Comparison of ENCODE assay signal across 10 cellular contexts in genomic region chr13:47999973-48000372, GRCh38. TPM values are rescaled to one million over a fixed set of nuclear protein-coding genes. Genes with fewer than 3 reads are reported as not detected.
A peak's percentile ranks its signal among the peaks of the same experiment; 100 is the strongest.
DNase-seq lines count a peak whose midpoint lies in the region; ATAC-seq, FAIRE-seq and TF ChIP-seq lines count a peak whose summit lies in the region.
"Had no signal": no experiment of that assay in that cellular context is flagged by ENCODE, and none has a peak within 500 bp of the region (broad histone marks: within the 10 kb centered on the region; RNA-seq: fewer than 3 reads in every experiment).

No MANE protein-coding gene starts in this region.

- peaks cover 4% of the 10 kb centered on the region for H3K27me3 Mint-ChIP-seq in neural progenitor cell (ENCODE audit: insufficient read depth, low read depth)

- no peak overlapping the region for H2AK5ac ChIP-seq in H1 (ENCODE audit: low read depth, low read length)

- H2BK12ac ChIP-seq in H1 (ENCODE audit: low read depth, low read length): no peak overlapping the region

- peaks cover 10% of the 10 kb centered on the region for H3K36me3 Mint-ChIP-seq in neural progenitor cell

- H3K4me3 Mint-ChIP-seq in neural progenitor cell: peak overlapping the region; percentile 99

- DNase-seq in CD1c-positive myeloid dendritic cell (ENCODE audit: extremely low spot score): peak; percentile 8
- DNase-seq in MM.1S: no peak
- DNase-seq in H1 (ENCODE audit: low read depth in 1 of 2, low spot score in 2 of 2): no peak
- DNase-seq in neural progenitor cell (ENCODE audit: low spot score): no peak
- no peak for DNase-seq in stimulated activated CD4-positive, alpha-beta T cell treated with anti-CD3 and anti-CD28 coated beads, Interleukin-1b, Interleukin-23, amount 100 ng/mL, for 48 hours
- no peak for DNase-seq in NAMALWA (ENCODE audit: low spot score)
- DNase-seq: activated effector memory CD4-positive, alpha-beta T cell treated with Interleukin-2 at 50 U/mL for 16 hours; NCI-H1092 had no signal

- no peak for TF ChIP-seq RAD21 in H1 (IDR thresholded peaks at IDR 0.05 in 1 of 2, conservative IDR thresholded peaks at IDR 0.05 in 1 of 2; ENCODE audit: low read depth in 2 of 2, low read length in 2 of 2)

- TF ChIP-seq CTCF in MM.1S (IDR thresholded peaks at IDR 0.05; ENCODE audit: low read length) (no peak), H1 (IDR thresholded peaks at IDR 0.05; ENCODE audit: control extremely low read depth in 1 of 3, insufficient read depth in 1 of 3, low read depth in 1 of 3, low read length in 3 of 3) (no peak), neural progenitor cell (IDR thresholded peaks at IDR 0.05) (no peak)

- H3K27me3 ChIP-seq in MM.1S (replicated peaks; ENCODE audit: insufficient read depth, low read length) (no peaks in the 10 kb centered on the region), H1 (replicated peaks in 1 of 4; ENCODE audit: control insufficient read depth in 3 of 4, extremely low read depth in 1 of 4, insufficient read depth in 3 of 4, low read length in 3 of 4) (no peaks in the 10 kb centered on the region), neural progenitor cell (no peaks in the 10 kb centered on the region)

- WGBS in H1 (ENCODE audit: extremely low coverage in 1 of 2, insufficient coverage in 1 of 2, insufficient read length in 1 of 2, insufficient replicate concordance in 2 of 2, low coverage in 1 of 2, low lambda C conversion rate in 2 of 2, missing lambda C conversion rate in 1 of 2), 2 experiments: 86% methylated on average over 5 of the region's 5 CpGs; no CpG with 5 or more reads in 1 of the 2 experiments

- H3K14ac ChIP-seq in H1 (ENCODE audit: insufficient read length): no peak overlapping the region

- TF ChIP-seq EP300 in H1 (IDR thresholded peaks at IDR 0.05; ENCODE audit: borderline replicate concordance in 1 of 2, low read depth in 2 of 2, low read length in 2 of 2): no peak

- H3K4ac ChIP-seq in H1 (replicated peaks; ENCODE audit: insufficient read length, low read depth, low read length): no peak overlapping the region

- H3K9me3 ChIP-seq in MM.1S (replicated peaks; ENCODE audit: insufficient read depth, low read length) (no peaks in the 10 kb centered on the region), H1 (ENCODE audit: insufficient read depth in 2 of 2, low read depth in 1 of 2, low read length in 1 of 2) (no peaks in the 10 kb centered on the region), neural progenitor cell (ENCODE audit: low read depth) (no peaks in the 10 kb centered on the region)

- H3K4me3 ChIP-seq in MM.1S (ENCODE audit: low read length) (peak overlapping the region; percentile 91; the same call in 1 of the 2 replicates), H1 (ENCODE audit: extremely low read depth in 1 of 4, insufficient read depth in 2 of 4, low read depth in 3 of 4, low read length in 4 of 4) (peak overlapping the region; percentile 95 to 97 (median 96)), neural progenitor cell (peak overlapping the region; percentile 93)

- H3K9me3 Mint-ChIP-seq in neural progenitor cell: no peaks in the 10 kb centered on the region

- no peak overlapping the region for H4K8ac ChIP-seq in H1 (ENCODE audit: extremely low read depth, insufficient read depth, low read length)

- H3K79me1 ChIP-seq in H1 (ENCODE audit: low read depth, low read length): no peaks in the 10 kb centered on the region; the same call in 1 of the 2 replicates

- H2BK120ac ChIP-seq in H1 (replicated peaks; ENCODE audit: low read depth, low read length): no peak overlapping the region

- H4K20me1 ChIP-seq in MM.1S (ENCODE audit: insufficient read depth, low read length): no peaks in the 10 kb centered on the region
- peaks cover 4% of the 10 kb centered on the region in 2 experiments for H4K20me1 ChIP-seq in H1 (replicated peaks in 1 of 2; ENCODE audit: control insufficient read depth in 1 of 2, insufficient read depth in 2 of 2, low read length in 2 of 2)
- no peaks in the 10 kb centered on the region for H4K20me1 ChIP-seq in neural progenitor cell (ENCODE audit: low read depth)

- no peak overlapping the region for H2BK15ac ChIP-seq in H1 (ENCODE audit: low read length)

- H3K4me1 ChIP-seq in MM.1S (ENCODE audit: low read length) (no peaks in the 10 kb centered on the region), H1 (replicated peaks in 1 of 4; ENCODE audit: control insufficient read depth in 3 of 4, insufficient read depth in 4 of 4, low read length in 3 of 4) (peaks cover 0 to 4% (median 0%) of the 10 kb centered on the region in 4 experiments; a peak in 3 of 7 replicates), neural progenitor cell (peaks cover 11% of the 10 kb centered on the region)

- CTCF ChIA-PET in H1 (lab: Charles Lee; ENCODE audit: partially characterized antibody): interaction anchor here (1.3 kb wide), 1 partner anchor 15 kb away, joined by 3 read pairs; no protein-coding TSS in a partner anchor

- no peaks in the 10 kb centered on the region for H3K9me2 ChIP-seq in MM.1S (replicated peaks; ENCODE audit: insufficient read depth, low read length)

- no peak overlapping the region for H3K27ac Mint-ChIP-seq in neural progenitor cell

- no peak for ATAC-seq in GM18517 (IDR thresholded peaks at IDR 0.05; ENCODE audit: unreplicated experiment)
- no peak for ATAC-seq in HG03139 (IDR thresholded peaks at IDR 0.05; ENCODE audit: unreplicated experiment)

- H3K9ac ChIP-seq in MM.1S (ENCODE audit: low read length): no peak overlapping the region
- no peak overlapping the region; a peak in 1 of 7 replicates for H3K9ac ChIP-seq in H1 (replicated peaks in 1 of 4; ENCODE audit: extremely low read depth in 1 of 4, low read depth in 3 of 4, low read length in 3 of 4)
- peak overlapping the region; percentile 88 for H3K9ac ChIP-seq in neural progenitor cell

- H3K4me2 ChIP-seq in MM.1S (ENCODE audit: low read depth, low read length) (peak overlapping the region; percentile 77), H1 (ENCODE audit: insufficient read depth in 1 of 2, low read depth in 2 of 2, low read length in 2 of 2) (peak overlapping the region; percentile 80 to 86), neural progenitor cell (peak overlapping the region; percentile 81)

- H2BK5ac ChIP-seq in H1 (ENCODE audit: low read depth, low read length): no peak overlapping the region

- H2AFZ ChIP-seq in MM.1S (ENCODE audit: low read length) (no peak overlapping the region), H1 (ENCODE audit: low read length) (no peak overlapping the region), neural progenitor cell (replicated peaks) (no peak overlapping the region)

- no peak overlapping the region for H3K18ac ChIP-seq in H1 (ENCODE audit: extremely low read depth, low read length)

- no peak overlapping the region for H4K91ac ChIP-seq in H1 (replicated peaks; ENCODE audit: insufficient read length, low read length)

- H3K4me1 Mint-ChIP-seq in neural progenitor cell: peaks cover 21% of the 10 kb centered on the region

- peaks cover 4% of the 10 kb centered on the region for H3K23me2 ChIP-seq in H1 (ENCODE audit: low read depth, low read length)

- H3F3A ChIP-seq in MM.1S (ENCODE audit: insufficient read depth, low read length) (no peaks in the 10 kb centered on the region), neural progenitor cell (ENCODE audit: low read depth) (peaks cover 10% of the 10 kb centered on the region)

- no peak overlapping the region for H3K23ac ChIP-seq in H1 (ENCODE audit: insufficient read length)

- no peak overlapping the region for H2BK20ac ChIP-seq in H1 (ENCODE audit: low read length)

- no peak for FAIRE-seq in H1 (lab: Jason Lieb, UNC)

- H3K79me2 ChIP-seq in MM.1S (ENCODE audit: low read length): peaks cover 32% of the 10 kb centered on the region
- H3K79me2 ChIP-seq in H1 (ENCODE audit: control insufficient read depth in 1 of 2, insufficient read depth in 2 of 2, low read length in 2 of 2): peaks cover 6 to 48% of the 10 kb centered on the region in 2 experiments
- H3K79me2 ChIP-seq in neural progenitor cell (ENCODE audit: low read depth): peaks cover 61% of the 10 kb centered on the region

- no peak overlapping the region for H3K56ac ChIP-seq in H1 (replicated peaks; ENCODE audit: insufficient read length, low read depth, low read length)

- H3K27ac ChIP-seq in MM.1S (ENCODE audit: low read length) (no peak overlapping the region), H1 (ENCODE audit: low read depth, low read length) (no peak overlapping the region), neural progenitor cell (no peak overlapping the region)

- POLR2A ChIA-PET in H1 (lab: Charles Lee; ENCODE audit: partially characterized antibody): interaction anchor here (0.7 to 6.0 kb wide), 2 partner anchors 18 to 38 kb away, joined by 3 to 43 read pairs; partner anchors contain the start of gene NUDT15

- TF ChIP-seq POLR2A in H1 (IDR thresholded peaks at IDR 0.05; ENCODE audit: control extremely low read depth in 1 of 2, low read depth in 2 of 2, low read length in 2 of 2): no peak

- no peak overlapping the region for H4K5ac ChIP-seq in H1 (ENCODE audit: insufficient read length, low read depth, low read length)

- H3K36me3 ChIP-seq in MM.1S (replicated peaks; ENCODE audit: insufficient read depth, low read length) (no peaks in the 10 kb centered on the region; the same call in 1 of the 2 replicates), H1 (ENCODE audit: control insufficient read depth in 2 of 4, insufficient read depth in 4 of 4, low read length in 3 of 4) (peaks cover 0 to 13% (median 1%) of the 10 kb centered on the region in 4 experiments; a peak in 2 of 8 replicates), neural progenitor cell (peaks cover 5% of the 10 kb centered on the region)

RNA-seq across cellular contexts. Expression of gene SUCLA2, which starts 1.1 kb away (rescaled TPM):
- total RNA-seq in H1 (2021; fragmentation: NEBNext Ultra II Directional; extraction: Animal tissue kit (Norgen Biotek cat#: 25700)): 69.1 and 78.8 TPM in 2 replicates
- 19.4 and 23.5 TPM in 2 replicates for polyA plus RNA-seq in H1 (2011; rRNA removed)
- 37.8 TPM for polyA plus RNA-seq in H1 (2011; cell fraction: cytosol; rRNA removed)
- polyA plus RNA-seq in H1 (2011; cell fraction: nucleus; rRNA removed): 15.6 TPM
- polyA plus RNA-seq in H1 (2012, experiment 1 of 2): 33.5 to 60.4 TPM (median 41.4 TPM) in 4 replicates
- polyA plus RNA-seq in H1 (2012, experiment 2 of 2): 4.5 TPM
- polyA plus RNA-seq in H1 (2013, experiment 1 of 2): 53.6 TPM
- 56.9 TPM for polyA plus RNA-seq in H1 (2013, experiment 2 of 2)
- polyA minus RNA-seq in H1 (2011; rRNA and poly(A)+ RNA removed): 22.2 and 47.5 TPM in 2 replicates
- polyA minus RNA-seq in H1 (2011; cell fraction: cytosol; rRNA and poly(A)+ RNA removed): 23.9 TPM
- 45.4 TPM for polyA minus RNA-seq in H1 (2011; cell fraction: nucleus; rRNA and poly(A)+ RNA removed)
- 55.9 and 100 TPM in 2 replicates for total RNA-seq in neural progenitor cell (ENCODE audit: low replicate concordance)

RNA-seq across cellular contexts. Expression of gene NUDT15, which starts 37.6 kb away (rescaled TPM):
- total RNA-seq in H1 (2021; fragmentation: NEBNext Ultra II Directional; extraction: Animal tissue kit (Norgen Biotek cat#: 25700)): 64.3 and 65.9 TPM in 2 replicates
- 26.4 and 37.8 TPM in 2 replicates for polyA plus RNA-seq in H1 (2011; rRNA removed)
- 38.9 TPM for polyA plus RNA-seq in H1 (2011; cell fraction: cytosol; rRNA removed)
- polyA plus RNA-seq in H1 (2011; cell fraction: nucleus; rRNA removed): 10.6 TPM
- polyA plus RNA-seq in H1 (2012, experiment 1 of 2): 27.5 to 44.5 TPM (median 32.5 TPM) in 4 replicates
- 8.1 TPM for polyA plus RNA-seq in H1 (2012, experiment 2 of 2)
- 59.3 TPM for polyA plus RNA-seq in H1 (2013, experiment 1 of 2)
- polyA plus RNA-seq in H1 (2013, experiment 2 of 2): 65.3 TPM
- 6.2 and 8.1 TPM in 2 replicates for polyA minus RNA-seq in H1 (2011; rRNA and poly(A)+ RNA removed)
- polyA minus RNA-seq in H1 (2011; cell fraction: cytosol; rRNA and poly(A)+ RNA removed): 9.8 TPM
- polyA minus RNA-seq in H1 (2011; cell fraction: nucleus; rRNA and poly(A)+ RNA removed): 6.6 TPM
- 46.1 and 63.8 TPM in 2 replicates for total RNA-seq in neural progenitor cell (ENCODE audit: low replicate concordance)
